ENCODE assay signal across 8 cellular contexts in genomic region chr2:172094319-172095145, GRCh38. TPM values are rescaled to one million over a fixed set of nuclear protein-coding genes. Genes with fewer than 3 reads are reported as not detected.
DNase-seq lines count a peak whose midpoint lies in the region; ATAC-seq, FAIRE-seq and TF ChIP-seq lines count a peak whose summit lies in the region.

No MANE protein-coding gene starts in this region.

- TF ChIP-seq CTCF in Peyer's patch (IDR thresholded peaks at IDR 0.05): no peak
- no peak for TF ChIP-seq CTCF in epithelial cell of proximal tubule (conservative IDR thresholded peaks at IDR 0.05; ENCODE audit: low read depth, low read length)
- no peak for TF ChIP-seq CTCF in pancreas (IDR thresholded peaks at IDR 0.05)

- intact Hi-C loops in pancreas (cut with DNase I): no loop called here

- no peaks in the 10 kb centered on the region for H3K36me3 ChIP-seq in Peyer's patch
- no peaks in the 10 kb centered on the region for H3K36me3 ChIP-seq in pancreas

- no peaks in the 10 kb centered on the region for H3K9me3 Mint-ChIP-seq in T-helper 1 cell treated with Interleukin-12 subunit alpha and Interleukin-12 subunit beta and Interleukin-4 antibody, amounts not matched to agents 30 μg/mL and 1 μg/mL, for 36 hours

- ATAC-seq in pancreas: peak; percentile 26 to 44 (median 29)

- peaks cover 7% of the 10 kb centered on the region for H3K36me3 Mint-ChIP-seq in T-helper 1 cell treated with Interleukin-12 subunit alpha and Interleukin-12 subunit beta and Interleukin-4 antibody, amounts not matched to agents 30 μg/mL and 1 μg/mL, for 36 hours (ENCODE audit: low read depth)

- peaks cover 4 to 42% (median 22%) of the 10 kb centered on the region in 4 donors for H3K4me1 ChIP-seq in Peyer's patch
- H3K4me1 ChIP-seq in pancreas: peaks cover 8 to 25% (median 10%) of the 10 kb centered on the region in 3 donors

- peak overlapping the region in 3 of 4 donors; percentile 36 to 45 (median 36) for H3K4me3 ChIP-seq in Peyer's patch
- H3K4me3 ChIP-seq in epithelial cell of proximal tubule (ENCODE audit: low read depth, low read length): peak overlapping the region; percentile 50
- peak overlapping the region in 3 of 4 donors; percentile 6 to 46 (median 35) for H3K4me3 ChIP-seq in pancreas

- H3K27ac ChIP-seq in Peyer's patch (no peak overlapping the region), pancreas (no peak overlapping the region)

- WGBS in pancreas, 2 donors: 4 to 6% methylated on average over 46 to 65 of the region's 65 CpGs

- H3K9me3 ChIP-seq in Peyer's patch (peaks cover 0 to 11% (median 0%) of the 10 kb centered on the region in 4 donors), pancreas (no peaks in the 10 kb centered on the region)

- H3K4me1 Mint-ChIP-seq in T-helper 1 cell treated with Interleukin-12 subunit alpha and Interleukin-12 subunit beta and Interleukin-4 antibody, amounts not matched to agents 30 μg/mL and 1 μg/mL, for 36 hours (ENCODE audit: low read depth): peaks cover 33% of the 10 kb centered on the region

- peaks cover 85% of the 10 kb centered on the region for H3K27me3 Mint-ChIP-seq in T-helper 1 cell treated with Interleukin-12 subunit alpha and Interleukin-12 subunit beta and Interleukin-4 antibody, amounts not matched to agents 30 μg/mL and 1 μg/mL, for 36 hours (ENCODE audit: low read depth)

- no peak for FAIRE-seq in pancreas (lab: Jason Lieb, UNC)

- peak overlapping the region; percentile 85 for H3K4me3 Mint-ChIP-seq in T-helper 1 cell treated with Interleukin-12 subunit alpha and Interleukin-12 subunit beta and Interleukin-4 antibody, amounts not matched to agents 30 μg/mL and 1 μg/mL, for 36 hours

- H3K27ac Mint-ChIP-seq in T-helper 1 cell treated with Interleukin-12 subunit alpha and Interleukin-12 subunit beta and Interleukin-4 antibody, amounts not matched to agents 30 μg/mL and 1 μg/mL, for 36 hours: peak overlapping the region; percentile 71

- DNase-seq in T-helper 1 cell (no peak), Peyer's patch (peak in 2 of 3 donors; percentile 37 to 55), epithelial cell of proximal tubule (ENCODE audit: low read depth) (no peak), pancreas (peak in 1 of 6 donors; percentile 51), germinal center (ENCODE audit: low spot score) (no peak), HUDEP-2 (lab: John Stamatoyannopoulos, UW; ENCODE audit: unreplicated experiment in 76 of 76) (no peak)
- DNase-seq in stimulated activated CD4-positive, alpha-beta T cell treated with anti-CD3 and anti-CD28 coated beads, Interleukin-2, amount 100 ng/mL, for 24 hours: no peak

- TF ChIP-seq POLR2A in Peyer's patch (IDR thresholded peaks at IDR 0.05): no peak

- peaks cover 0 to 98% of the 10 kb centered on the region in 2 donors for H3K27me3 ChIP-seq in Peyer's patch
- peaks cover 8 to 75% (median 23%) of the 10 kb centered on the region in 4 donors for H3K27me3 ChIP-seq in pancreas

RNA-seq across cellular contexts. Expression of gene DLX2, which starts 8.2 kb away (rescaled TPM):
- total RNA-seq in Peyer's patch (not detected), epithelial cell of proximal tubule (0.12 TPM in 1 of 2 replicates, not detected in the other), pancreas (not detected)
- not detected for polyA plus RNA-seq in pancreas

RNA-seq across cellular contexts. Expression of gene DLX1, which starts 9.2 kb away (rescaled TPM):
- total RNA-seq in Peyer's patch (not detected), epithelial cell of proximal tubule (0.22 TPM in 1 of 2 replicates, not detected in the other), pancreas (under 1 TPM in 1 of 6 donors, not detected in 5; 0.25 TPM)
- polyA plus RNA-seq in pancreas: under 1 TPM; 0.15 to 0.26 TPM

Comparison
In these comparisons a context has a peak if more than half of its experiments do, and no peak if none do; other contexts are left out.
1. DNase-seq: peak in Peyer's patch (2 of 3); none in T-helper 1 cell (0 of 5), epithelial cell of proximal tubule (single experiment), germinal center (single experiment), HUDEP-2 (0 of 76) and stimulated activated CD4-positive, alpha-beta T cell treated with anti-CD3 and anti-CD28 coated beads, Interleukin-2, amount 100 ng/mL, for 24 hours (0 of 2).
2. Peak in every context shown above with its lines, with median percentiles within 50 percentile points of each other: H3K4me3 ChIP-seq.